ENCODE assay signal across 22 cellular contexts in genomic region chr18:67483952-67484351, GRCh38.
"Had no signal": no experiment of that assay in that cellular context is flagged by ENCODE, and none has a peak within 500 bp of the region (broad histone marks: within the 10 kb centered on the region; RNA-seq: fewer than 3 reads in every experiment).

No MANE protein-coding gene starts in this region.

- H3K4me3 Mint-ChIP-seq: nephron progenitor cell; stimulated activated memory B cell treated with anti-CD40 and anti-IgM and Interleukin-4, amounts not matched to agents 10 μg/mL and 1 μg/mL and 100 μg/mL, for 72 hours had no signal

- H3K27me3 Mint-ChIP-seq: stimulated activated memory B cell treated with anti-CD40 and anti-IgM and Interleukin-4, amounts not matched to agents 10 μg/mL and 1 μg/mL and 100 μg/mL, for 72 hours had no signal

- ATAC-seq: heart left ventricle; left lung; sciatic nerve; stimulated activated naive CD8-positive, alpha-beta T cell treated with anti-CD3 and anti-CD28 coated beads, Interleukin-15, Interleukin-2, amounts not matched to agents 100 U/mL and 50 U/mL, for 24 hours had no signal

- H3K4me2 ChIP-seq: hepatocyte had no signal

- H3K9me3 Mint-ChIP-seq: naive thymus-derived CD8-positive, alpha-beta T cell; nephron progenitor cell; stimulated activated memory B cell treated with anti-CD40 and anti-IgM and Interleukin-4, amounts not matched to agents 10 μg/mL and 1 μg/mL and 100 μg/mL, for 72 hours had no signal

- H3K9me3 ChIP-seq: left lung, prostate gland, right atrium auricular region, thoracic aorta, upper lobe of left lung had no signal

- H3K36me3 Mint-ChIP-seq: stimulated activated memory B cell treated with anti-CD40 and anti-IgM and Interleukin-4, amounts not matched to agents 10 μg/mL and 1 μg/mL and 100 μg/mL, for 72 hours had no signal

- H3K4me1 Mint-ChIP-seq: nephron progenitor cell; stimulated activated memory B cell treated with anti-CD40 and anti-IgM and Interleukin-4, amounts not matched to agents 10 μg/mL and 1 μg/mL and 100 μg/mL, for 72 hours had no signal

- H3K27ac ChIP-seq: coronary artery, heart left ventricle, hepatocyte, left lung, prostate gland, right atrium auricular region, thoracic aorta, tibial nerve, upper lobe of left lung had no signal

- H3K4me1 ChIP-seq: heart left ventricle, left lung, prostate gland, right atrium auricular region, tibial nerve, upper lobe of left lung had no signal

- H3K36me3 ChIP-seq: heart left ventricle, left lung, prostate gland, right atrium auricular region, thoracic aorta, tibial nerve, upper lobe of left lung had no signal

- H3K27ac Mint-ChIP-seq: nephron progenitor cell; stimulated activated memory B cell treated with anti-CD40 and anti-IgM and Interleukin-4, amounts not matched to agents 10 μg/mL and 1 μg/mL and 100 μg/mL, for 72 hours had no signal

- H3K4me3 ChIP-seq: coronary artery, heart left ventricle, hepatocyte, left lung, prostate gland, right atrium auricular region, thoracic aorta, tibial nerve, upper lobe of left lung had no signal

- H3K79me2 ChIP-seq: hepatocyte had no signal

- H2AFZ ChIP-seq: hepatocyte had no signal

- FAIRE-seq: endometrium, frontal cortex, islet of Langerhans, urothelium cell line had no signal

- DNase-seq: effector memory CD4-positive, alpha-beta T cell; erythroblast; heart left ventricle; left cardiac atrium; left lung; naive thymus-derived CD8-positive, alpha-beta T cell; nephron progenitor cell; stimulated activated CD4-positive, alpha-beta T cell treated with anti-CD3 and anti-CD28 coated beads, Interleukin-4, amount 100 ng/mL, for 4 hours; stimulated activated naive CD8-positive, alpha-beta T cell treated with anti-CD3 and anti-CD28 coated beads, Interleukin-15, Interleukin-2, amounts not matched to agents 100 U/mL and 50 U/mL, for 24 hours; upper lobe of left lung had no signal

- H3K27me3 ChIP-seq: heart left ventricle, hepatocyte, left lung, right atrium auricular region, tibial nerve, upper lobe of left lung had no signal
